In the genomic region with DNA sequence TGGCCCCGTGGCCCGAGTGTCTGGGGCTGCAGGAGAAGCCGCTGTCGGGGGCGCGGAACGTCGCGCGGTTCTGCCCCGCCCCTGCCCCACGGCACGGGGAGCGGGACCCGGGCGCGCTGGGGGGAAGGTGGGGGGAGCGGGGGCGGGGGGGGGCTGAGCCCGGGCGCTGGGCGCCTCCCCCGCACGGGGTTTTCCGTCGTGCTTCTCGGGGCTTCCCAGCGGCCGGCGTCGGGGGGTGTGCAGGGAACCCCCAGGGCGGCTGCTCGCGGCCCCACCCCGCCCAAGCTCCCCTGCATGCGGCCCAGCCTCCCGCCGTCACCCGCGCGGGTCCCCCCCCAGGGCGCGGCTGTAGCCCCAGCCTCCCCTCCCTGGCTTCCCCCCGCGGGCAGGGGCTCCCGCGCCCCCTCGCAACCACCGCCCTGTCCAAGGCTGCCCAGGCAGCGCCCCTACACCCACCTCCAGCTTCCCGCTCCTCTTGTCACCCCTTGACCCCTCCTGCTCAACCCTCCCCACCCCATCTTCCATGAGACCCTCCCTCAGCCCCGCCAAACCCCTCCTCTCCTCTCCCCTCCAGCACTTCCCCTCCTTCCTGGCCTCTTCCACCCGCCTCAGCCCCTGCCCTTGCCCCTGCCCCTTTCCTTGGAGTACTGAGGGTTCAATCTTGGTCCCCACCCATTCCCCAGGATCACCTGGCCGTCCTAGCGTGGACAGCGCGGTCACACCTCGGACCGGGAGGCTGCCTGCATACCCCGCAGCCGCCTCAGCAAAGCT, we compare ENCODE assay signal across 12 cellular contexts. TPM values are rescaled to one million over a fixed set of nuclear protein-coding genes. Genes with fewer than 3 reads are reported as not detected.
A peak's percentile ranks its signal among the peaks of the same experiment; 100 is the strongest.
DNase-seq lines count a peak whose midpoint lies in the region; ATAC-seq and TF ChIP-seq lines count a peak whose summit lies in the region.
"Had no signal": no experiment of that assay in that cellular context is flagged by ENCODE, and none has a peak within 500 bp of the region (broad histone marks: within the 10 kb centered on the region; RNA-seq: fewer than 3 reads in every experiment).

No MANE protein-coding gene starts in this region.

- TF ChIP-seq CTCF in CD8-positive, alpha-beta T cell (IDR thresholded peaks at IDR 0.05) = no peak
- no peak for TF ChIP-seq CTCF in nephron progenitor cell (IDR thresholded peaks at IDR 0.05)
- TF ChIP-seq CTCF in MM.1S (IDR thresholded peaks at IDR 0.05; ENCODE audit: low read length) = no peak

- H3K9me3 ChIP-seq in CD8-positive, alpha-beta T cell (ENCODE audit: low read length) = no peaks in the 10 kb centered on the region
- H3K9me3 ChIP-seq in MM.1S (replicated peaks; ENCODE audit: insufficient read depth, low read length) = no peaks in the 10 kb centered on the region
- H3K9me3 ChIP-seq in Karpas-422 (ENCODE audit: low read length) = no peaks in the 10 kb centered on the region

- H3K79me2 ChIP-seq in MM.1S (ENCODE audit: low read length) (no peaks in the 10 kb centered on the region), Karpas-422 (ENCODE audit: low read length) (no peaks in the 10 kb centered on the region)

- H3K4me2 ChIP-seq in MM.1S (ENCODE audit: low read depth, low read length) = no peak overlapping the region
- H3K4me2 ChIP-seq in Karpas-422 (ENCODE audit: low read depth, low read length, poor library complexity, severe bottlenecking) = no peak overlapping the region

- H3K27ac ChIP-seq in CD8-positive, alpha-beta T cell (ENCODE audit: low read depth, low read length) = no peak overlapping the region
- H3K27ac ChIP-seq in MM.1S (ENCODE audit: low read length) (no peak overlapping the region), Karpas-422 (ENCODE audit: low read length) (no peak overlapping the region)

- no peaks in the 10 kb centered on the region for H4K20me1 ChIP-seq in MM.1S (ENCODE audit: insufficient read depth, low read length)
- H4K20me1 ChIP-seq in Karpas-422 (ENCODE audit: insufficient read depth, low read depth, low read length) = no peaks in the 10 kb centered on the region

- no peaks in the 10 kb centered on the region for H3K9me2 ChIP-seq in MM.1S (replicated peaks; ENCODE audit: insufficient read depth, low read length)
- H3K9me2 ChIP-seq in Karpas-422 (replicated peaks; ENCODE audit: insufficient read depth, low read length) = no peaks in the 10 kb centered on the region

- no peaks in the 10 kb centered on the region for H3F3A ChIP-seq in MM.1S (ENCODE audit: insufficient read depth, low read length)

- peaks cover 10% of the 10 kb centered on the region for H3K27me3 Mint-ChIP-seq in CD8-positive, alpha-beta T cell (ENCODE audit: low read depth)
- H3K27me3 Mint-ChIP-seq in activated naive CD8-positive, alpha-beta T cell treated with anti-CD3 and anti-CD28 coated beads for 36 hours = peaks cover 20% of the 10 kb centered on the region
- peaks cover 74% of the 10 kb centered on the region for H3K27me3 Mint-ChIP-seq in nephron progenitor cell (ENCODE audit: low read depth, poor library complexity)

- peak overlapping the region; percentile 64 for H3K27ac Mint-ChIP-seq in CD8-positive, alpha-beta T cell
- peak overlapping the region; percentile 58 for H3K27ac Mint-ChIP-seq in activated naive CD8-positive, alpha-beta T cell treated with anti-CD3 and anti-CD28 coated beads for 36 hours
- no peak overlapping the region for H3K27ac Mint-ChIP-seq in nephron progenitor cell
- H3K27ac Mint-ChIP-seq: endodermal cell had no signal

- H3K4me1 Mint-ChIP-seq in CD8-positive, alpha-beta T cell (ENCODE audit: low read depth) = peaks cover 11% of the 10 kb centered on the region
- H3K4me1 Mint-ChIP-seq in activated naive CD8-positive, alpha-beta T cell treated with anti-CD3 and anti-CD28 coated beads for 36 hours = peaks cover 16% of the 10 kb centered on the region
- H3K4me1 Mint-ChIP-seq in nephron progenitor cell = peaks cover 7% of the 10 kb centered on the region
- H3K4me1 Mint-ChIP-seq: endodermal cell had no signal

- H3K4me3 Mint-ChIP-seq in CD8-positive, alpha-beta T cell = no peak overlapping the region
- peak overlapping the region; percentile 50 for H3K4me3 Mint-ChIP-seq in activated naive CD8-positive, alpha-beta T cell treated with anti-CD3 and anti-CD28 coated beads for 36 hours
- H3K4me3 Mint-ChIP-seq in nephron progenitor cell = peak overlapping the region; percentile 18
- H3K4me3 Mint-ChIP-seq: endodermal cell had no signal

- peak in 5 of 7 experiments; percentile 29 to 80 (median 41) for DNase-seq in CD8-positive, alpha-beta T cell
- peak; percentile 53 for DNase-seq in T follicular helper cell (ENCODE audit: low read depth)
- DNase-seq in activated naive CD8-positive, alpha-beta T cell treated with anti-CD3 and anti-CD28 coated beads for 36 hours = peak; percentile 67
- DNase-seq in nephron progenitor cell = peak; percentile 25
- no peak for DNase-seq in MM.1S
- DNase-seq in Karpas-422 = no peak
- DNase-seq: C1 segment of cervical spinal cord, left ventricle myocardium superior, NCI-H2171 treated with DMSO at 0.1 percent for 48 hours had no signal

- POLR2A ChIA-PET in CD8-positive, alpha-beta T cell (lab: Charles Lee) = no interaction called here

- no peaks in the 10 kb centered on the region for H3K36me3 Mint-ChIP-seq in CD8-positive, alpha-beta T cell
- no peaks in the 10 kb centered on the region for H3K36me3 Mint-ChIP-seq in activated naive CD8-positive, alpha-beta T cell treated with anti-CD3 and anti-CD28 coated beads for 36 hours
- no peaks in the 10 kb centered on the region for H3K36me3 Mint-ChIP-seq in nephron progenitor cell (ENCODE audit: low read depth)

- H3K27me3 ChIP-seq in CD8-positive, alpha-beta T cell (ENCODE audit: insufficient read depth, low read length) = peaks cover 12% of the 10 kb centered on the region
- H3K27me3 ChIP-seq in MM.1S (replicated peaks; ENCODE audit: insufficient read depth, low read length) (peaks cover 86% of the 10 kb centered on the region), Karpas-422 (ENCODE audit: low read length) (no peaks in the 10 kb centered on the region)

- CTCF ChIA-PET in CD8-positive, alpha-beta T cell (lab: Charles Lee) = interaction anchor here (1.0 kb wide), 1 partner anchor 17 kb away, joined by 4 read pairs; no protein-coding TSS in a partner anchor

- H3K4me3 ChIP-seq in CD8-positive, alpha-beta T cell (ENCODE audit: low read depth, low read length) = no peak overlapping the region
- no peak overlapping the region for H3K4me3 ChIP-seq in MM.1S (ENCODE audit: low read length)
- no peak overlapping the region for H3K4me3 ChIP-seq in Karpas-422 (ENCODE audit: low read length)

- intact Hi-C loops in CD8-positive, alpha-beta T cell (cut with DNase I, micrococcal nuclease) = loop anchor here in 1 of 2 experiments (5.0 kb wide), 1 partner anchor 84 kb away; no protein-coding TSS in a partner anchor

- H3K4me1 ChIP-seq in CD8-positive, alpha-beta T cell (ENCODE audit: insufficient read depth, low read length) = peaks cover 18% of the 10 kb centered on the region
- H3K4me1 ChIP-seq in MM.1S (ENCODE audit: low read length) = no peaks in the 10 kb centered on the region
- H3K4me1 ChIP-seq in Karpas-422 (ENCODE audit: low read length) = no peaks in the 10 kb centered on the region

- H2AFZ ChIP-seq in MM.1S (ENCODE audit: low read length) (no peak overlapping the region), Karpas-422 (ENCODE audit: low read length) (no peak overlapping the region)

- H3K9ac ChIP-seq in MM.1S (ENCODE audit: low read length) (no peak overlapping the region), Karpas-422 (ENCODE audit: low read length) (no peak overlapping the region)

- no peaks in the 10 kb centered on the region for H3K36me3 ChIP-seq in CD8-positive, alpha-beta T cell (ENCODE audit: insufficient read depth, low read length)
- H3K36me3 ChIP-seq in MM.1S (replicated peaks; ENCODE audit: insufficient read depth, low read length) (no peaks in the 10 kb centered on the region), Karpas-422 (ENCODE audit: insufficient read depth, low read length) (no peaks in the 10 kb centered on the region)

- ATAC-seq in CD8-positive, alpha-beta T cell = peak; percentile 89
- no peak for ATAC-seq in GM18870 (IDR thresholded peaks at IDR 0.05; ENCODE audit: unreplicated experiment)
- no peak for ATAC-seq in GM18858 (IDR thresholded peaks at IDR 0.05; ENCODE audit: unreplicated experiment)
- ATAC-seq: left ventricle myocardium superior had no signal

- H3K9me3 Mint-ChIP-seq in CD8-positive, alpha-beta T cell = no peaks in the 10 kb centered on the region
- H3K9me3 Mint-ChIP-seq in activated naive CD8-positive, alpha-beta T cell treated with anti-CD3 and anti-CD28 coated beads for 36 hours = no peaks in the 10 kb centered on the region
- H3K9me3 Mint-ChIP-seq in nephron progenitor cell = no peaks in the 10 kb centered on the region
- H3K9me3 Mint-ChIP-seq: endodermal cell had no signal

RNA-seq across cellular contexts. Expression of a gene that starts 1.7 kb away (rescaled TPM):
- not detected for total RNA-seq in CD8-positive, alpha-beta T cell
- total RNA-seq in activated naive CD8-positive, alpha-beta T cell treated with anti-CD3 and anti-CD28 coated beads for 36 hours = not detected
- total RNA-seq in Karpas-422 (2014; rRNA removed; shearing (Covaris generic); ENCODE audit: low replicate concordance) = not detected in 2 replicates
- total RNA-seq: left ventricle myocardium superior had no signal

RNA-seq across cellular contexts. Expression of a gene that starts 47.2 kb away (rescaled TPM):
- total RNA-seq in CD8-positive, alpha-beta T cell = not detected
- not detected for total RNA-seq in activated naive CD8-positive, alpha-beta T cell treated with anti-CD3 and anti-CD28 coated beads for 36 hours
- total RNA-seq in Karpas-422 (2014; rRNA removed; shearing (Covaris generic); ENCODE audit: low replicate concordance) = not detected in 2 replicates
- total RNA-seq: left ventricle myocardium superior had no signal

RNA-seq across cellular contexts. Expression of a gene that starts 50.3 kb away (rescaled TPM):
- total RNA-seq in CD8-positive, alpha-beta T cell = 100 to 1,000 TPM; 316 to 328 TPM
- total RNA-seq in activated naive CD8-positive, alpha-beta T cell treated with anti-CD3 and anti-CD28 coated beads for 36 hours = 100 to 1,000 TPM; 134 to 137 TPM
- 15.4 and 41.1 TPM in 2 replicates for total RNA-seq in Karpas-422 (2014; rRNA removed; shearing (Covaris generic); ENCODE audit: low replicate concordance)

Comparison
In these comparisons a context has a peak if more than half of its experiments do, and no peak if none do; other contexts are left out.
1. DNase-seq: peak in CD8-positive, alpha-beta T cell (5 of 7), T follicular helper cell (single experiment), activated naive CD8-positive, alpha-beta T cell treated with anti-CD3 and anti-CD28 coated beads for 36 hours (single experiment) and nephron progenitor cell (single experiment); none in MM.1S (single experiment) and Karpas-422 (single experiment).